Comparison of ENCODE assay signal across 8 cellular contexts in the genomic region with DNA sequence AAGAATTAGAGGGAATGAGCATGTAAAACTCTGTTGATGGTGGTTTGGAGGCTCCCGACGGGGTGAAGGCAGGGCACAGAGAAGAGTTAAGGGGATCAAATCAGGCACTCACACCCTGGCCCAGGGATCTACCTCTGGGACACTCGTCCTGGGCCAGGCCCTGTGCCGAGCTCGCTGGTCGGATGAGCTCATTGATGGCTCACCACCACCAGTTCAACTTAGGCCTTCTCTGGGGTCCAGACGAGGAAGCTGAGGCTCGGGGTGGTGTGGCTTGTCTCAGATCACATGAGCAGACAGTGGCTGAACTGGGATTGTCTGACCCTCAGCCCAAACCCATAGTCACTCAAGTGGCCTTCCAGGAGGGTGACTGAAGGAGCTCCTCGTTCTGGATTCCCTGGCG. TPM values are rescaled to one million over a fixed set of nuclear protein-coding genes. Genes with fewer than 3 reads are reported as not detected.
DNase-seq lines count a peak whose midpoint lies in the region; ATAC-seq and TF ChIP-seq lines count a peak whose summit lies in the region.

No MANE protein-coding gene starts in this region.

- no peaks in the 10 kb centered on the region for H3K9me2 ChIP-seq in SU-DHL-6 (replicated peaks; ENCODE audit: insufficient read depth, low read length)

- H3K27ac ChIP-seq in SU-DHL-6 (ENCODE audit: low read depth, low read length) (0 out of 2 replicates have a peak overlapping the region, but pooled peaks have one; percentile 18), esophagus muscularis mucosa (replicated peaks in 1 of 4) (peak overlapping the region in 1 of 4 donors; percentile 68), psoas muscle (no peak overlapping the region)

- ATAC-seq in psoas muscle: no peak

- no peak for TF ChIP-seq POLR2A in esophagus muscularis mucosa (IDR thresholded peaks at IDR 0.05; ENCODE audit: low read depth)

- H3K36me3 ChIP-seq in SU-DHL-6 (ENCODE audit: low read length) (0 out of 2 replicates have a peak, but pooled peaks cover 2% of the 10 kb centered on the region), esophagus muscularis mucosa (peaks cover 0 to 16% (median 10%) of the 10 kb centered on the region in 4 donors), psoas muscle (ENCODE audit: insufficient read depth in 1 of 2, low read depth in 1 of 2) (peaks cover 0 to 12% of the 10 kb centered on the region in 2 donors), H7 (replicated peaks; ENCODE audit: control insufficient read depth, insufficient read depth, low read length) (peaks cover 17% of the 10 kb centered on the region)

- WGBS in esophagus muscularis mucosa: 64% methylated on average over 7 of the region's 10 CpGs
- WGBS in psoas muscle, 3 donors: 37 to 68% (median 48%) methylated on average over 10 of the region's 10 CpGs

- POLR2A ChIA-PET in GM10248 (lab: Yijun Ruan, JAX): no interaction called here

- H3F3A ChIP-seq in SU-DHL-6 (ENCODE audit: insufficient read depth): peaks cover 8% of the 10 kb centered on the region

- CTCF ChIA-PET in GM10248 (lab: Yijun Ruan, JAX): interaction anchor here (0.8 to 1.7 kb wide), 6 partner anchors 9 to 154 kb away, joined by 3 to 6 read pairs (median 4); partner anchors contain the start of genes IER2 and STX10

- TF ChIP-seq CTCF in GM12865 (IDR thresholded peaks at IDR 0.05; ENCODE audit: insufficient read depth, low read depth, low read length, missing control alignments) (no peak), SU-DHL-6 (IDR thresholded peaks at IDR 0.05; ENCODE audit: insufficient read depth, low read length, poor library complexity, severe bottlenecking) (no peak), esophagus muscularis mucosa (IDR thresholded peaks at IDR 0.05) (no peak), psoas muscle (IDR thresholded peaks at IDR 0.05) (no peak), GM10248 (IDR thresholded peaks at IDR 0.05; ENCODE audit: control extremely low read depth, extremely low read depth, low read depth, missing control alignments) (no peak)

- no peaks in the 10 kb centered on the region for H3K27me3 ChIP-seq in SU-DHL-6 (ENCODE audit: low read length)
- H3K27me3 ChIP-seq in esophagus muscularis mucosa: no peaks in the 10 kb centered on the region
- no peaks in the 10 kb centered on the region for H3K27me3 ChIP-seq in psoas muscle (ENCODE audit: insufficient read depth in 3 of 3, low read length in 2 of 3)
- no peaks in the 10 kb centered on the region for H3K27me3 ChIP-seq in H7 (ENCODE audit: control insufficient read depth, insufficient read depth, low read length)

- no peaks in the 10 kb centered on the region for H3K9me3 ChIP-seq in SU-DHL-6 (ENCODE audit: insufficient read depth, low read length)
- no peaks in the 10 kb centered on the region for H3K9me3 ChIP-seq in esophagus muscularis mucosa
- no peaks in the 10 kb centered on the region for H3K9me3 ChIP-seq in psoas muscle

- peak overlapping the region; percentile 92 for H3K4me3 ChIP-seq in GM12865 (ENCODE audit: low read depth, low read length)
- H3K4me3 ChIP-seq in SU-DHL-6 (ENCODE audit: insufficient read depth, low read length, poor library complexity, severe bottlenecking): no peak overlapping the region
- H3K4me3 ChIP-seq in esophagus muscularis mucosa: peak overlapping the region; percentile 67 to 97 (median 94)
- H3K4me3 ChIP-seq in psoas muscle: peak overlapping the region; percentile 92
- H3K4me3 ChIP-seq in H7 (ENCODE audit: insufficient read depth, low read depth, low read length): no peak overlapping the region; the same call in 1 of the 2 replicates

- H2AFZ ChIP-seq in SU-DHL-6 (ENCODE audit: low read depth, low read length, severe bottlenecking): no peak overlapping the region

- no peak for TF ChIP-seq EP300 in esophagus muscularis mucosa (IDR thresholded peaks at IDR 0.05)

- H3K79me2 ChIP-seq in SU-DHL-6 (ENCODE audit: insufficient read depth, low read length): peaks cover 67% of the 10 kb centered on the region

- no peaks in the 10 kb centered on the region for H4K20me1 ChIP-seq in SU-DHL-6 (ENCODE audit: low read depth, low read length)

- no peak for DNase-seq in GM12865 (ENCODE audit: low read depth)
- DNase-seq in esophagus muscularis mucosa (ENCODE audit: extremely low spot score): no peak
- no peak for DNase-seq in psoas muscle
- no peak for DNase-seq in NCI-H1436 treated with DMSO at 0.1 percent for 48 hours (lab: John Stamatoyannopoulos, UW)
- no peak for DNase-seq in H7
- no peak for DNase-seq in NK-92 (lab: John Stamatoyannopoulos, UW; ENCODE audit: unreplicated experiment)
- DNase-seq in GM10248 (ENCODE audit: extremely low spot score): no peak

- intact Hi-C loops in esophagus muscularis mucosa (cut with DNase I) (no loop called here), psoas muscle (cut with DNase I) (loop anchor here in 1 of 2 donors (2.0 kb wide), 1 partner anchor 29 kb away; no protein-coding TSS in a partner anchor)

- H3K4me1 ChIP-seq in esophagus muscularis mucosa (peaks cover 39 to 62% (median 57%) of the 10 kb centered on the region in 4 donors), psoas muscle (peaks cover 35% of the 10 kb centered on the region)

- H3K9ac ChIP-seq in SU-DHL-6 (ENCODE audit: low read length): peak overlapping the region; percentile 91

- peak overlapping the region; percentile 67 for H3K4me2 ChIP-seq in SU-DHL-6 (ENCODE audit: low read depth, low read length, poor library complexity, severe bottlenecking)

RNA-seq across cellular contexts. Expression of gene NACC1, which starts 1.6 kb away (rescaled TPM):
- total RNA-seq in esophagus muscularis mucosa (10 to 100 TPM; 24.5 to 61.6 (median 29.6) TPM), psoas muscle (10 to 100 TPM; 32.1 to 48.9 (median 37.9) TPM)
- polyA plus RNA-seq in psoas muscle: 10 to 100 TPM; 11.9 to 63.4 (median 45.8) TPM
- total RNA-seq in H7 (2014; rRNA removed; shearing (Covaris generic)): 254 and 292 TPM in 2 replicates

RNA-seq across cellular contexts. Expression of gene TRMT1, which starts 3.1 kb away (rescaled TPM):
- total RNA-seq in esophagus muscularis mucosa (10 to 100 TPM; 21.4 to 27.6 (median 26.9) TPM), psoas muscle (10 to 100 TPM; 31.6 to 45.3 (median 35.1) TPM)
- 10 to 100 TPM; 42.3 to 87.1 (median 45.4) TPM for polyA plus RNA-seq in psoas muscle
- total RNA-seq in H7 (2014; rRNA removed; shearing (Covaris generic)): 81.5 and 89.1 TPM in 2 replicates

RNA-seq across cellular contexts. Expression of gene LYL1, which starts 17.0 kb away (rescaled TPM):
- total RNA-seq in esophagus muscularis mucosa (10 to 100 TPM; 11.9 to 20.2 (median 17.0) TPM), psoas muscle (1 to 10 TPM; 2.1 to 4.6 (median 3.2) TPM)
- polyA plus RNA-seq in psoas muscle: 1 to 10 TPM; 1.1 to 3.4 (median 1.1) TPM
- total RNA-seq in H7 (2014; rRNA removed; shearing (Covaris generic)): 1.5 and 1.7 TPM in 2 replicates

RNA-seq across cellular contexts. Expression of gene STX10, which starts 30.5 kb away (rescaled TPM):
- total RNA-seq in esophagus muscularis mucosa (10 to 100 TPM; 50.2 to 62.6 (median 56.6) TPM), psoas muscle (10 to 100 TPM; 18.5 to 20.4 (median 19.3) TPM)
- 10 to 100 TPM; 34.5 to 63.3 (median 43.6) TPM for polyA plus RNA-seq in psoas muscle
- total RNA-seq in H7 (2014; rRNA removed; shearing (Covaris generic)): 60.1 and 60.7 TPM in 2 replicates

RNA-seq across cellular contexts. Expression of gene IER2, which starts 30.6 kb away (rescaled TPM):
- 100 to 1,000 TPM in 1 of 4 donors, 10 to 100 TPM in 3; 29.1 to 144 (median 62.3) TPM for total RNA-seq in esophagus muscularis mucosa
- 10 to 100 TPM; 16.8 to 31.2 (median 29.9) TPM for total RNA-seq in psoas muscle
- 10 to 100 TPM; 12.9 to 62.7 (median 18.2) TPM for polyA plus RNA-seq in psoas muscle
- 34.5 and 56.4 TPM in 2 replicates for total RNA-seq in H7 (2014; rRNA removed; shearing (Covaris generic))

Comparison
In these comparisons a context has a peak if more than half of its experiments do, and no peak if none do; other contexts are left out.
1. H3K4me3 ChIP-seq: peak in GM12865 (single experiment), esophagus muscularis mucosa (4 of 4) and psoas muscle (single experiment); none in SU-DHL-6 (single experiment) and H7 (single experiment).